Comparison of ENCODE assay signal across 8 cellular contexts in the genomic region with DNA sequence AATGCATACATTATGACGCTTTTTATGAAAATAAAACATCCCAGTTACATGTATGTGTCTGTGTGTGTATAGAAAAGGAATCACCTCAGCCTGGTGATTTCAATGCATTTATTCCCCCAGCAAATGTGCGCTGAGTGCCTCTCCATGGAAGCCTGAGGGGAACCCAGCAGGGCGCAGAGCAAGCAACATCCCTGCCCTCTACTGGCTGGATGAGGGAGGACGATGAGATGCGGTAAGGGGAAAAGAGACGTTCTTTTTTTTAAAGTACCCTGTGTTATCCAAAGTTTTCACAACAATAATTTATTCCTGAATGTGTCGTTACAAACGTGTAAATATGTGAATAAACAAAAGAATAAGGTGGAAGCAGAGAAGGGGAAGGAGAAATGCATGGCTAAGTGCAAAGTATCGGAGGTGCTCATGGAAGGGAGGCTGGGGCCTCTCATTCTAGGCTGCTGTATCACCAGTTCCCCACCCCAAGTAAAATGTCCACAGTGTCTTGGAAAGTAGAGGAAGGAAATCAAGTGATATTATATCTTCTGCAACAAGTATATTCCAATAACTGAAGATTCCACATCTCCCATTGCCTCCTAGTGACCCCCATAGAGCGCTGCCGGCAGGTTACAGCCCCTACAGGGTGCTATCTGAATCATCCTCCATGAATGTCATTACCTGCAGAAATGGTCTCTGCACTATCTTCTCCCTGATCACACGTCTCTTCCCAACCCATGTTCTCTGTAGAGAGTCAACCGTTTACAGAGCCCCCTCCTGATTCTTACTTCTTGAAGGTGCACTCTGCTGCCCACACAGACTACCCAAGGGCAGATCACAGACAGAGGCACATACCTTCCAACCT. TPM values are rescaled to one million over a fixed set of nuclear protein-coding genes. Genes with fewer than 3 reads are reported as not detected.
DNase-seq lines count a peak whose midpoint lies in the region; ATAC-seq and TF ChIP-seq lines count a peak whose summit lies in the region.

No MANE protein-coding gene starts in this region.

- DNase-seq in CD1c-positive myeloid dendritic cell (ENCODE audit: extremely low spot score) (peak; percentile 18), HuH-7 (ENCODE audit: low spot score) (peak; percentile 64), hepatic stellate cell (ENCODE audit: low spot score) (peak; percentile 67), thyroid gland (peak; percentile 8 to 24)
- peak; percentile 18 to 20 for DNase-seq in activated CD4-positive, alpha-beta T cell treated with anti-CD3 and anti-CD28 coated beads, Interleukin-2, amount 50 U/mL, for 48 hours
- no peak for DNase-seq in activated CD8-positive, alpha-beta memory T cell treated with anti-CD3 and anti-CD28 coated beads, Interleukin-2, amount 50 U/mL, for 48 hours
- no peak for DNase-seq in activated T-helper 1 cell treated with anti-CD3 and anti-CD28 coated beads, Interleukin-12 subunit alpha, Interleukin-12 subunit beta, Interleukin-2, Interleukin-4 antibody, amounts not matched to agents 30 ng/mL and 10 ng/mL and 1 ng/mL, durations not matched to agents 14 hours and 24 hours and 36 hours (ENCODE audit: low spot score)

- peak; percentile 60 for ATAC-seq in GM18870 (IDR thresholded peaks at IDR 0.05; ENCODE audit: unreplicated experiment)

- intact Hi-C loops in thyroid gland (cut with DNase I): no loop called here
- intact Hi-C loops in activated T-helper 1 cell treated with anti-CD3 and anti-CD28 coated beads, Interleukin-12 subunit alpha, Interleukin-12 subunit beta, Interleukin-2, Interleukin-4 antibody, amounts not matched to agents 30 ng/mL and 10 ng/mL and 1 ng/mL, durations not matched to agents 14 hours and 24 hours and 36 hours (cut with micrococcal nuclease): no loop called here

- no peak overlapping the region for H3K4me3 Mint-ChIP-seq in activated T-helper 1 cell treated with anti-CD3 and anti-CD28 coated beads, Interleukin-12 subunit alpha, Interleukin-12 subunit beta, Interleukin-2, Interleukin-4 antibody, amounts not matched to agents 30 ng/mL and 10 ng/mL and 1 ng/mL, durations not matched to agents 14 hours and 24 hours and 36 hours

- H3K9me3 Mint-ChIP-seq in activated T-helper 1 cell treated with anti-CD3 and anti-CD28 coated beads, Interleukin-12 subunit alpha, Interleukin-12 subunit beta, Interleukin-2, Interleukin-4 antibody, amounts not matched to agents 30 ng/mL and 10 ng/mL and 1 ng/mL, durations not matched to agents 14 hours and 24 hours and 36 hours: no peaks in the 10 kb centered on the region

- H3K27me3 Mint-ChIP-seq in activated T-helper 1 cell treated with anti-CD3 and anti-CD28 coated beads, Interleukin-12 subunit alpha, Interleukin-12 subunit beta, Interleukin-2, Interleukin-4 antibody, amounts not matched to agents 30 ng/mL and 10 ng/mL and 1 ng/mL, durations not matched to agents 14 hours and 24 hours and 36 hours (ENCODE audit: insufficient read depth): peaks cover 8% of the 10 kb centered on the region

- H3K9me3 ChIP-seq in thyroid gland: no peaks in the 10 kb centered on the region

- TF ChIP-seq POLR2A in thyroid gland (IDR thresholded peaks at IDR 0.05): no peak

- peak in 3 of 6 experiments; percentile 19 to 66 (median 35) for TF ChIP-seq CTCF in thyroid gland (IDR thresholded peaks at IDR 0.05)

- H3K4me3 ChIP-seq in thyroid gland (replicated peaks in 1 of 3): no peak overlapping the region

- H3K27ac Mint-ChIP-seq in activated T-helper 1 cell treated with anti-CD3 and anti-CD28 coated beads, Interleukin-12 subunit alpha, Interleukin-12 subunit beta, Interleukin-2, Interleukin-4 antibody, amounts not matched to agents 30 ng/mL and 10 ng/mL and 1 ng/mL, durations not matched to agents 14 hours and 24 hours and 36 hours: no peak overlapping the region

- no peak overlapping the region for H3K27ac ChIP-seq in thyroid gland

- no peaks in the 10 kb centered on the region for H3K4me1 Mint-ChIP-seq in activated T-helper 1 cell treated with anti-CD3 and anti-CD28 coated beads, Interleukin-12 subunit alpha, Interleukin-12 subunit beta, Interleukin-2, Interleukin-4 antibody, amounts not matched to agents 30 ng/mL and 10 ng/mL and 1 ng/mL, durations not matched to agents 14 hours and 24 hours and 36 hours (ENCODE audit: low read depth)

- H3K36me3 ChIP-seq in thyroid gland: no peaks in the 10 kb centered on the region

- no peaks in the 10 kb centered on the region for H3K27me3 ChIP-seq in thyroid gland

- WGBS in thyroid gland, 2 donors: 43% methylated on average over 13 of the region's 13 CpGs

- no peaks in the 10 kb centered on the region for H3K36me3 Mint-ChIP-seq in activated T-helper 1 cell treated with anti-CD3 and anti-CD28 coated beads, Interleukin-12 subunit alpha, Interleukin-12 subunit beta, Interleukin-2, Interleukin-4 antibody, amounts not matched to agents 30 ng/mL and 10 ng/mL and 1 ng/mL, durations not matched to agents 14 hours and 24 hours and 36 hours (ENCODE audit: low read depth)

- H3K4me1 ChIP-seq in thyroid gland: no peaks in the 10 kb centered on the region

RNA-seq across cellular contexts. Expression of gene ABLIM3, which starts 13.0 kb away (rescaled TPM):
- total RNA-seq in thyroid gland: 10 to 100 TPM; 10.5 to 30.4 (median 22.3) TPM
- not detected in 2 replicates for total RNA-seq in activated T-helper 1 cell treated with anti-CD3 and anti-CD28 coated beads, Interleukin-12 subunit alpha, Interleukin-12 subunit beta, Interleukin-2, Interleukin-4 antibody, amounts not matched to agents 30 ng/mL and 10 ng/mL and 1 ng/mL, durations not matched to agents 14 hours and 24 hours and 36 hours

Comparison
In these comparisons a context has a peak if more than half of its experiments do, and no peak if none do; other contexts are left out.
1. DNase-seq: peak in CD1c-positive myeloid dendritic cell (single experiment), HuH-7 (single experiment), activated CD4-positive, alpha-beta T cell treated with anti-CD3 and anti-CD28 coated beads, Interleukin-2, amount 50 U/mL, for 48 hours (2 of 2), hepatic stellate cell (single experiment) and thyroid gland (2 of 2); none in activated CD8-positive, alpha-beta memory T cell treated with anti-CD3 and anti-CD28 coated beads, Interleukin-2, amount 50 U/mL, for 48 hours (single experiment) and activated T-helper 1 cell treated with anti-CD3 and anti-CD28 coated beads, Interleukin-12 subunit alpha, Interleukin-12 subunit beta, Interleukin-2, Interleukin-4 antibody, amounts not matched to agents 30 ng/mL and 10 ng/mL and 1 ng/mL, durations not matched to agents 14 hours and 24 hours and 36 hours (single experiment).
2. RNA of gene ABLIM3, which starts 13.0 kb away (total RNA-seq): 10.5 to 30.4 TPM in thyroid gland; not detected in activated T-helper 1 cell treated with anti-CD3 and anti-CD28 coated beads, Interleukin-12 subunit alpha, Interleukin-12 subunit beta, Interleukin-2, Interleukin-4 antibody, amounts not matched to agents 30 ng/mL and 10 ng/mL and 1 ng/mL, durations not matched to agents 14 hours and 24 hours and 36 hours; every median in the first group is over 10 times any median in the second.